ENCODE assay signal across 8 cellular contexts in genomic region chr12:53726946-53727309, GRCh38. TPM values are rescaled to one million over a fixed set of nuclear protein-coding genes. Genes with fewer than 3 reads are reported as not detected.
A peak's percentile ranks its signal among the peaks of the same experiment; 100 is the strongest.
DNase-seq lines count a peak whose midpoint lies in the region; ATAC-seq, FAIRE-seq and TF ChIP-seq lines count a peak whose summit lies in the region.

No MANE protein-coding gene starts in this region.

- DNase-seq in endothelial cell of umbilical vein (ENCODE audit: low read depth, low spot score) = no peak
- DNase-seq in mucosa of gallbladder (ENCODE audit: low spot score) = no peak

- H3K4me1 ChIP-seq in OCI-LY1 (ENCODE audit: insufficient read depth, low read length, severe bottlenecking) = peaks cover 21% of the 10 kb centered on the region
- peaks cover 14% of the 10 kb centered on the region for H3K4me1 ChIP-seq in endothelial cell of umbilical vein (ENCODE audit: control insufficient read depth, extremely low read depth, insufficient read depth, low read length)
- peaks cover 17% of the 10 kb centered on the region for H3K4me1 ChIP-seq in neuron (ENCODE audit: insufficient read depth, low read length)

- H3F3A ChIP-seq in OCI-LY1 (ENCODE audit: insufficient read depth, low read length) = no peaks in the 10 kb centered on the region

- H4K20me1 ChIP-seq in OCI-LY1 (ENCODE audit: insufficient read depth, low read length) (no peaks in the 10 kb centered on the region), endothelial cell of umbilical vein (replicated peaks; ENCODE audit: control insufficient read depth, extremely low read depth, insufficient read depth, low read length) (no peaks in the 10 kb centered on the region)

- H3K27ac ChIP-seq in OCI-LY1 (ENCODE audit: low read depth, low read length, poor library complexity, severe bottlenecking) (no peak overlapping the region), endothelial cell of umbilical vein (ENCODE audit: insufficient read depth, low read depth, low read length) (peak overlapping the region; percentile 4)

- CTCF ChIA-PET in endothelial cell of umbilical vein (lab: Charles Lee) = interaction anchor here (0.7 to 4.8 kb wide), 5 partner anchors 14 to 25 kb away, joined by 3 to 34 read pairs (median 13); no protein-coding TSS in a partner anchor

- ATAC-seq in GM19035 (IDR thresholded peaks at IDR 0.05; ENCODE audit: unreplicated experiment) (peak; percentile 4), GM18909 (IDR thresholded peaks at IDR 0.05; ENCODE audit: poor library complexity, unreplicated experiment) (no peak), GM18511 (IDR thresholded peaks at IDR 0.05; ENCODE audit: unreplicated experiment) (no peak), GM18858 (IDR thresholded peaks at IDR 0.05; ENCODE audit: unreplicated experiment) (no peak)

- POLR2A ChIA-PET in endothelial cell of umbilical vein (lab: Charles Lee) = no interaction called here

- H3K79me2 ChIP-seq in OCI-LY1 (ENCODE audit: insufficient read depth, low read length) = no peaks in the 10 kb centered on the region
- no peaks in the 10 kb centered on the region for H3K79me2 ChIP-seq in endothelial cell of umbilical vein (ENCODE audit: control insufficient read depth, insufficient read depth, low read length)

- H3K9me2 ChIP-seq in OCI-LY1 (ENCODE audit: low read depth, low read length) = no peaks in the 10 kb centered on the region

- H2AFZ ChIP-seq in OCI-LY1 (ENCODE audit: low read length) (0 out of 2 replicates have a peak overlapping the region, but pooled peaks have one; percentile 16), endothelial cell of umbilical vein (ENCODE audit: low read depth, low read length) (peak overlapping the region; percentile 85), neuron (ENCODE audit: low read depth, low read length) (peak overlapping the region; percentile 46)

- dilution Hi-C loops in endothelial cell of umbilical vein (cut with MboI; ENCODE audit: extremely low pct_ligation_motif_present, low sequenced_read_pairs) = no loop called here

- H3K36me3 ChIP-seq in OCI-LY1 (ENCODE audit: insufficient read depth, low read length) (no peaks in the 10 kb centered on the region), endothelial cell of umbilical vein (ENCODE audit: control insufficient read depth in 2 of 2, extremely low read depth in 1 of 2, insufficient read depth in 2 of 2, low read length in 2 of 2) (peaks cover 0 to 22% of the 10 kb centered on the region in 2 experiments), neuron (ENCODE audit: insufficient read depth, low read length) (peaks cover 20% of the 10 kb centered on the region)

- H3K4me2 ChIP-seq in OCI-LY1 (ENCODE audit: low read length) (peak overlapping the region; percentile 88), endothelial cell of umbilical vein (ENCODE audit: insufficient read depth, low read length) (peak overlapping the region; percentile 72)

- no peak for TF ChIP-seq CTCF in OCI-LY1 (IDR thresholded peaks at IDR 0.05; ENCODE audit: low read length)
- no peak for TF ChIP-seq CTCF in endothelial cell of umbilical vein (IDR thresholded peaks at IDR 0.05; ENCODE audit: extremely low read depth in 1 of 2, insufficient read depth in 1 of 2, low read depth in 1 of 2, low read length in 2 of 2)

- H3K9me3 ChIP-seq in OCI-LY1 (ENCODE audit: low read length) (no peaks in the 10 kb centered on the region), endothelial cell of umbilical vein (replicated peaks; ENCODE audit: control insufficient read depth, insufficient read depth, low read length) (no peaks in the 10 kb centered on the region), neuron (ENCODE audit: low read length) (no peaks in the 10 kb centered on the region)

- no peak for FAIRE-seq in endothelial cell of umbilical vein (lab: Jason Lieb, UNC)

- no peaks in the 10 kb centered on the region for H3K27me3 ChIP-seq in OCI-LY1 (ENCODE audit: insufficient read depth, low read length)
- H3K27me3 ChIP-seq in endothelial cell of umbilical vein (ENCODE audit: control insufficient read depth in 2 of 2, insufficient read depth in 2 of 2, low read length in 2 of 2) = peaks cover 4 to 7% of the 10 kb centered on the region in 2 experiments
- no peaks in the 10 kb centered on the region for H3K27me3 ChIP-seq in neuron (ENCODE audit: insufficient read depth, low read length)

- BruUV-seq in endothelial cell of umbilical vein (replicated peaks; lab: Mats Ljungman, UMichigan) = TSS peak; percentile 68

- H3K9me1 ChIP-seq in endothelial cell of umbilical vein (replicated peaks; ENCODE audit: control insufficient read depth, extremely low read depth, insufficient read depth, low read length) = no peaks in the 10 kb centered on the region

- TF ChIP-seq POLR2A in endothelial cell of umbilical vein (IDR thresholded peaks at IDR 0.05; ENCODE audit: low read depth, low read length) = peak; percentile 43

- H3K4me3 ChIP-seq in OCI-LY1 (ENCODE audit: low read depth, low read length, poor library complexity, severe bottlenecking) (peak overlapping the region; percentile 82), endothelial cell of umbilical vein (replicated peaks in 1 of 3; ENCODE audit: insufficient read depth in 1 of 3, low read depth in 1 of 3, low read length in 3 of 3) (peak overlapping the region; percentile 44 to 85 (median 56)), neuron (ENCODE audit: low read length) (peak overlapping the region; percentile 76)

- H3K9ac ChIP-seq in OCI-LY1 (ENCODE audit: low read length) (peak overlapping the region; percentile 65), endothelial cell of umbilical vein (replicated peaks; ENCODE audit: extremely low read depth, insufficient read depth, low read length) (peak overlapping the region; percentile 61)

- intact Hi-C loops in endothelial cell of umbilical vein (cut with micrococcal nuclease) = loop anchor here (2.0 kb wide), 1 partner anchor 20 kb away; no protein-coding TSS in a partner anchor

TF ChIP-seq in endothelial cell of umbilical vein, 7 proteins besides CTCF, POLR2A, EP300 and RAD21:
- TF ChIP-seq GATA2 (IDR thresholded peaks at IDR 0.05; ENCODE audit: insufficient read depth, insufficient read length, low read depth, low read length) (no peak), EZH2 (IDR thresholded peaks at IDR 0.05; ENCODE audit: borderline replicate concordance, low read depth, low read length, severe bottlenecking) (no peak), FOS (IDR thresholded peaks at IDR 0.05; ENCODE audit: borderline replicate concordance, insufficient read depth, low read length) (no peak), POLR2AphosphoS5 (IDR thresholded peaks at IDR 0.05; ENCODE audit: insufficient read depth, low read depth, low read length) (no peak), JUN (IDR thresholded peaks at IDR 0.05; ENCODE audit: borderline replicate concordance, insufficient read depth, insufficient read length, low read depth) (no peak), MAX (IDR thresholded peaks at IDR 0.05; ENCODE audit: insufficient read depth, insufficient read length) (no peak), MYC (IDR thresholded peaks at IDR 0.05; ENCODE audit: low read depth, low read length) (no peak)

RNA-seq across cellular contexts. Expression of gene CALCOCO1, which starts 0.3 kb away (rescaled TPM):
- 61.8 and 70.9 TPM in 2 replicates for total RNA-seq in endothelial cell of umbilical vein
- 135 and 146 TPM in 2 replicates for polyA plus RNA-seq in endothelial cell of umbilical vein
- polyA plus RNA-seq in endothelial cell of umbilical vein (2011; cell fraction: cytosol; rRNA removed) = 59.0 and 74.5 TPM in 2 replicates
- 435 and 521 TPM in 2 replicates for polyA plus RNA-seq in endothelial cell of umbilical vein (2011; cell fraction: nucleus; rRNA removed)
- polyA plus RNA-seq in endothelial cell of umbilical vein (2012) = 63.7 and 64.1 TPM in 2 replicates
- 102 and 136 TPM in 2 replicates for polyA minus RNA-seq in endothelial cell of umbilical vein
- polyA minus RNA-seq in endothelial cell of umbilical vein (2011; cell fraction: cytosol; rRNA and poly(A)+ RNA removed) = 8.0 TPM
- polyA minus RNA-seq in endothelial cell of umbilical vein (2011; cell fraction: nucleus; rRNA and poly(A)+ RNA removed) = 79.0 and 96.8 TPM in 2 replicates
- 188 TPM for total RNA-seq in mucosa of gallbladder

RNA-seq across cellular contexts. Expression of gene CISTR, which starts 24.9 kb away (rescaled TPM):
- total RNA-seq in endothelial cell of umbilical vein (not detected in 2 replicates), mucosa of gallbladder (not detected)
- polyA plus RNA-seq in endothelial cell of umbilical vein = not detected in 2 replicates
- not detected in 2 replicates for polyA plus RNA-seq in endothelial cell of umbilical vein (2011; cell fraction: cytosol; rRNA removed)
- polyA plus RNA-seq in endothelial cell of umbilical vein (2011; cell fraction: nucleus; rRNA removed) = not detected in 2 replicates
- not detected in 2 replicates for polyA plus RNA-seq in endothelial cell of umbilical vein (2012)
- not detected in 2 replicates for polyA minus RNA-seq in endothelial cell of umbilical vein
- not detected for polyA minus RNA-seq in endothelial cell of umbilical vein (2011; cell fraction: cytosol; rRNA and poly(A)+ RNA removed)
- not detected in 2 replicates for polyA minus RNA-seq in endothelial cell of umbilical vein (2011; cell fraction: nucleus; rRNA and poly(A)+ RNA removed)

RNA-seq across cellular contexts. Expression of gene ATP5MC2, which starts 51.0 kb away (rescaled TPM):
- total RNA-seq in endothelial cell of umbilical vein (375 and 402 TPM in 2 replicates), mucosa of gallbladder (318 TPM)
- 820 and 971 TPM in 2 replicates for polyA plus RNA-seq in endothelial cell of umbilical vein
- 532 and 616 TPM in 2 replicates for polyA plus RNA-seq in endothelial cell of umbilical vein (2011; cell fraction: cytosol; rRNA removed)
- polyA plus RNA-seq in endothelial cell of umbilical vein (2011; cell fraction: nucleus; rRNA removed) = 178 and 218 TPM in 2 replicates
- polyA plus RNA-seq in endothelial cell of umbilical vein (2012) = 505 and 689 TPM in 2 replicates
- 1,130 and 1,205 TPM in 2 replicates for polyA minus RNA-seq in endothelial cell of umbilical vein
- polyA minus RNA-seq in endothelial cell of umbilical vein (2011; cell fraction: cytosol; rRNA and poly(A)+ RNA removed) = 471 TPM
- 100 and 119 TPM in 2 replicates for polyA minus RNA-seq in endothelial cell of umbilical vein (2011; cell fraction: nucleus; rRNA and poly(A)+ RNA removed)

Comparison
In these comparisons a context has a peak if more than half of its experiments do, and no peak if none do; other contexts are left out.
1. H2AFZ ChIP-seq: peak in every context shown above with its lines; median percentile 85 in endothelial cell of umbilical vein; 46 in neuron; 16 in OCI-LY1.